ENCODE assay signal across 8 cellular contexts in the genomic region with DNA sequence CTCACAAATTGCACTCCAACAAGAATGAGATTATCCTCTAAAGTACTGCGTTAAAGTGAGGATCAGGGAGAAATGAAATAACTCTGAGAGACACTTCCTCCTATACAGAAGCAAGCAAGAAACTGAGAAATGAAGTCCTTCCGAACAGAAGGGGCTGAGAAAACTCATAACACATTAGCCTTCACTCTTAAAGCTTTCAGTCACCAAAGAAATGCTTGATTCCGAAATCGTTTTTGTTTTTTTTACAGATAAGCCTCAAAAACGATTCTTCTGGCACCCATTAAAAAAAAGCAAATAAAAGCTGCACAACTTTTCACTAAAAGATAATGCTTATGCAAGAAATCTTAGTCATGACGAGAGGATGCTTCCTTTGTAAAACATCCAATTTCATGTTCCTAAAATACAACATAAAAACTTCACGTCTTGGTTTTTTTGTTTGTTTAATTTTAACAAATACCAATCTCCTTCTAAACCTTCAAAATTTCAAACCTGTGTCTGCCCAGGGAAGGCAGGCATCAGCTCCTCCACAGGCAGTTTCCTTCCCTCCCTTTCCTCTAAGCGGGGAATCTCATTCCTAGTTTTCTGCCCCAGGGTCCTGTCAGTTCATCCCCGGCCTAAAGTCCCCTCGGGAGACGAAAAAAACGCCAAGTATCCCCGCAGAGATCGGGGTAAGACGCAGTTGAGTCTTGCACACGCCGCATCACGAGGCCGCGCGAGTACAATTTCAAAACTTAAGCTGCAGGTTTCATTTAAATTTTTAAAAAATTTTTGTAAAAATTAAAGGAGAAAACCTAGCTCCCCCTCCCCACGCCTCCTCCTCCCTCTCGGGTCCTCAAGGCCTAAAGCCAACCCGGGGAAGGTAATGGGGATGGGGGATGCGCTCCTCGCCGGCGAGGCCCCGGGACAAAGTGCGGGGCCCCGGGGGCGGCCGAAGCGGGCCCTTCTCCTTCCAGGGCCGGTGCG. TPM values are rescaled to one million over a fixed set of nuclear protein-coding genes. Genes with fewer than 3 reads are reported as not detected.
DNase-seq lines count a peak whose midpoint lies in the region; ATAC-seq and TF ChIP-seq lines count a peak whose summit lies in the region.

No MANE protein-coding gene starts in this region.

- H3K36me3 ChIP-seq in A673 (ENCODE audit: insufficient read depth, low read length, poor library complexity, severe bottlenecking) (peaks cover 29% of the 10 kb centered on the region), OCI-LY1 (ENCODE audit: insufficient read depth, low read length) (peaks cover 47% of the 10 kb centered on the region), upper lobe of left lung (peaks cover 0 to 19% (median 11%) of the 10 kb centered on the region in 4 donors)

- no peak overlapping the region for H2AFZ ChIP-seq in OCI-LY1 (ENCODE audit: low read length)

- H3K9me3 ChIP-seq in A673 (ENCODE audit: low read depth, low read length, poor library complexity, severe bottlenecking) (no peaks in the 10 kb centered on the region), OCI-LY1 (ENCODE audit: low read length) (no peaks in the 10 kb centered on the region), upper lobe of left lung (no peaks in the 10 kb centered on the region)

- intact Hi-C loops in A673 (cut with micrococcal nuclease; ENCODE audit: unreplicated experiment) = no loop called here

- H4K20me1 ChIP-seq in OCI-LY1 (ENCODE audit: insufficient read depth, low read length) = peaks cover 14% of the 10 kb centered on the region; the same call in 1 of the 2 replicates

- no peaks in the 10 kb centered on the region for H3K27me3 Mint-ChIP-seq in central memory CD8-positive, alpha-beta T cell
- H3K27me3 Mint-ChIP-seq in memory B cell = no peaks in the 10 kb centered on the region

- H3K9ac ChIP-seq in OCI-LY1 (ENCODE audit: low read length) = peak overlapping the region; percentile 94

- DNase-seq in A673 (ENCODE audit: low spot score) = peak; percentile 45
- DNase-seq in central memory CD8-positive, alpha-beta T cell (ENCODE audit: low spot score in 2 of 2) = no peak
- no peak for DNase-seq in memory B cell (ENCODE audit: low spot score in 2 of 2)
- DNase-seq in upper lobe of left lung = no peak
- DNase-seq in NCI-H1694 (lab: John Stamatoyannopoulos, UW) = no peak
- DNase-seq in stimulated activated naive CD4-positive, alpha-beta T cell treated with Interleukin-2 at 50 U/mL for 16 hours (lab: John Stamatoyannopoulos, UW) = no peak

- TF ChIP-seq POLR2A in upper lobe of left lung (IDR thresholded peaks at IDR 0.05) = no peak

- H3K4me3 Mint-ChIP-seq in central memory CD8-positive, alpha-beta T cell = peak overlapping the region; percentile 96
- peak overlapping the region; percentile 82 for H3K4me3 Mint-ChIP-seq in memory B cell

- peak overlapping the region; percentile 86 for H3K4me2 ChIP-seq in OCI-LY1 (ENCODE audit: low read length)

- H3K9me3 Mint-ChIP-seq in central memory CD8-positive, alpha-beta T cell = no peaks in the 10 kb centered on the region
- no peaks in the 10 kb centered on the region for H3K9me3 Mint-ChIP-seq in memory B cell

- TF ChIP-seq EP300 in upper lobe of left lung (IDR thresholded peaks at IDR 0.05) = no peak

- H3K27me3 ChIP-seq in A673 (replicated peaks; ENCODE audit: insufficient read depth, low read depth, low read length, poor library complexity) (no peaks in the 10 kb centered on the region), OCI-LY1 (ENCODE audit: insufficient read depth, low read length) (no peaks in the 10 kb centered on the region), upper lobe of left lung (no peaks in the 10 kb centered on the region)

- ATAC-seq in central memory CD8-positive, alpha-beta T cell (replicated peaks; ENCODE audit: extremely low read depth, poor library complexity, severe bottlenecking) = no peak
- ATAC-seq in memory B cell (ENCODE audit: low read depth) (no peak), upper lobe of left lung (ENCODE audit: low FRiP score in 2 of 2) (no peak)

- peaks cover 17% of the 10 kb centered on the region for H3K4me1 ChIP-seq in A673 (ENCODE audit: insufficient read depth, low read length, poor library complexity, severe bottlenecking)
- peaks cover 56% of the 10 kb centered on the region for H3K4me1 ChIP-seq in OCI-LY1 (ENCODE audit: insufficient read depth, low read length, severe bottlenecking)
- H3K4me1 ChIP-seq in upper lobe of left lung = peaks cover 33 to 51% (median 43%) of the 10 kb centered on the region in 4 donors

- H3K27ac ChIP-seq in A673 (ENCODE audit: low read depth, low read length, poor library complexity, severe bottlenecking) (peak overlapping the region; percentile 96), OCI-LY1 (ENCODE audit: low read depth, low read length, poor library complexity, severe bottlenecking) (peak overlapping the region; percentile 86), upper lobe of left lung (peak overlapping the region; percentile 85 to 96 (median 92))

- H3K4me1 Mint-ChIP-seq in central memory CD8-positive, alpha-beta T cell = peaks cover 66% of the 10 kb centered on the region
- H3K4me1 Mint-ChIP-seq in memory B cell = peaks cover 35% of the 10 kb centered on the region

- H3F3A ChIP-seq in OCI-LY1 (ENCODE audit: insufficient read depth, low read length) = no peaks in the 10 kb centered on the region

- no peak for TF ChIP-seq CTCF in A673 (conservative IDR thresholded peaks at IDR 0.05; ENCODE audit: low read depth, low read length)
- no peak for TF ChIP-seq CTCF in OCI-LY1 (IDR thresholded peaks at IDR 0.05; ENCODE audit: low read length)
- no peak for TF ChIP-seq CTCF in upper lobe of left lung (IDR thresholded peaks at IDR 0.05)

- CTCF ChIA-PET in A673 (lab: Charles Lee) = interaction anchor here (0.6 to 0.7 kb wide), 2 partner anchors 15 to 204 kb away, joined by 3 to 6 read pairs; no protein-coding TSS in a partner anchor

- peak overlapping the region; percentile 91 for H3K27ac Mint-ChIP-seq in central memory CD8-positive, alpha-beta T cell (ENCODE audit: low read depth)
- H3K27ac Mint-ChIP-seq in memory B cell = peak overlapping the region; percentile 77

- H3K9me2 ChIP-seq in OCI-LY1 (ENCODE audit: low read depth, low read length) = no peaks in the 10 kb centered on the region

- H3K36me3 Mint-ChIP-seq in central memory CD8-positive, alpha-beta T cell (ENCODE audit: insufficient read depth) = peaks cover 28% of the 10 kb centered on the region
- peaks cover 12% of the 10 kb centered on the region for H3K36me3 Mint-ChIP-seq in memory B cell

- WGBS in upper lobe of left lung, 2 donors = 0 to 1% methylated on average over 31 to 36 of the region's 36 CpGs

- POLR2A ChIA-PET in A673 (lab: Charles Lee; ENCODE audit: low non-redundant PET) = interaction anchor here (0.6 to 0.7 kb wide), 3 partner anchors 26 to 210 kb away, joined by 3 to 6 read pairs (median 4); no protein-coding TSS in a partner anchor

- H3K4me3 ChIP-seq in A673 (ENCODE audit: low read depth, low read length, poor library complexity, severe bottlenecking) (peak overlapping the region; percentile 92), GM08714 (ENCODE audit: low read length) (peak overlapping the region; percentile 100), OCI-LY1 (ENCODE audit: low read depth, low read length, poor library complexity, severe bottlenecking) (peak overlapping the region; percentile 81), upper lobe of left lung (peak overlapping the region; percentile 54 to 98 (median 95))

- TSS peak; percentile 27 for BruUV-seq in A673 (replicated peaks; lab: Mats Ljungman, UMichigan)

- peaks cover 58% of the 10 kb centered on the region for H3K79me2 ChIP-seq in OCI-LY1 (ENCODE audit: insufficient read depth, low read length)

RNA-seq across cellular contexts. Expression of a gene that starts 1.1 kb away (rescaled TPM):
- total RNA-seq in A673 (2021) (122 and 127 TPM in 2 replicates), upper lobe of left lung (10 to 100 TPM; 45.8 to 71.4 (median 56.0) TPM)

RNA-seq across cellular contexts. Expression of a gene that starts 36.5 kb away (rescaled TPM):
- total RNA-seq in A673 (2021) = 53.0 and 56.3 TPM in 2 replicates
- total RNA-seq in upper lobe of left lung = 10 to 100 TPM; 50.3 to 95.9 (median 62.5) TPM

RNA-seq across cellular contexts. Expression of a gene that starts 57.4 kb away (rescaled TPM):
- total RNA-seq in A673 (2021) (48.9 and 51.9 TPM in 2 replicates), upper lobe of left lung (10 to 100 TPM; 15.7 to 52.9 (median 30.7) TPM)
